Comparison of ENCODE assay signal across 1 cellular context in genomic region chr17:49496866-49497146, GRCh38.
TF ChIP-seq lines count a peak whose summit lies in the region.

No MANE protein-coding gene starts in this region.

TF ChIP-seq in liver, 16 proteins besides CTCF, POLR2A, EP300 and RAD21 (continued from another document):
- no peak for TF ChIP-seq YY1 (IDR thresholded peaks at IDR 0.05)
